ENCODE assay signal across 1 cellular context in the genomic region with DNA sequence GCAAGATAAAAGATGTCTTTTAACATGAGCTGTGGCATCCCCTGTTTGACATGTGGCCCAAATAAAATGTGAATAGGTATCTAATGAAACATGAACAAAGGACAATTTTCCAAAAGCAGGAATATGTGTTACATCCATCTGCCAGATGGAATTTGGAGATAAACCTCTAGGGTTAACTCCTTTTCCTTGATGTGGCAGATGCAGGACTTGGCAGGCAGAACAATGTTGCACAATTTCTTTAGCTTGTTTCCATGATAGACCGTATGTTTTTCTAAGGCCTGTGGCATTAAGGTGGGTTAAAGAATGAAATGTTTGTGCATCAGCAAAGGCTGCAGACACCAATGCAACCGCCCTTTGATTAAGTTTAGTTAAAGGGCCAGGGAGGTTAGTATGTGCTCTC. TPM values are rescaled to one million over a fixed set of nuclear protein-coding genes. Genes with fewer than 3 reads are reported as not detected.
"Had no signal": no experiment of that assay in that cellular context is flagged by ENCODE, and none has a peak within 500 bp of the region (broad histone marks: within the 10 kb centered on the region; RNA-seq: fewer than 3 reads in every experiment).

No MANE protein-coding gene starts in this region.

RNA-seq across cellular contexts. Expression of gene DRP2, which starts 34.7 kb away (rescaled TPM):
- total RNA-seq: cardiac septum had no signal
